ENCODE assay signal across 1 cellular context in genomic region chr16:78130950-78131349, GRCh38.
TF ChIP-seq lines count a peak whose summit lies in the region.

No MANE protein-coding gene starts in this region.

TF ChIP-seq in HepG2, 621 proteins besides CTCF, POLR2A, EP300 and RAD21 (continued from another document and continues in another):
- no peak for TF ChIP-seq CEBPZ (IDR thresholded peaks at IDR 0.05; ENCODE audit: low read length)
- no peak for TF ChIP-seq ZNF251 (CRISPR knock-in tag; IDR thresholded peaks at IDR 0.05)
- TF ChIP-seq ZNF766 (CRISPR knock-in tag; IDR thresholded peaks at IDR 0.05; ENCODE audit: borderline replicate concordance), result no peak
- TF ChIP-seq, protein P1, sequence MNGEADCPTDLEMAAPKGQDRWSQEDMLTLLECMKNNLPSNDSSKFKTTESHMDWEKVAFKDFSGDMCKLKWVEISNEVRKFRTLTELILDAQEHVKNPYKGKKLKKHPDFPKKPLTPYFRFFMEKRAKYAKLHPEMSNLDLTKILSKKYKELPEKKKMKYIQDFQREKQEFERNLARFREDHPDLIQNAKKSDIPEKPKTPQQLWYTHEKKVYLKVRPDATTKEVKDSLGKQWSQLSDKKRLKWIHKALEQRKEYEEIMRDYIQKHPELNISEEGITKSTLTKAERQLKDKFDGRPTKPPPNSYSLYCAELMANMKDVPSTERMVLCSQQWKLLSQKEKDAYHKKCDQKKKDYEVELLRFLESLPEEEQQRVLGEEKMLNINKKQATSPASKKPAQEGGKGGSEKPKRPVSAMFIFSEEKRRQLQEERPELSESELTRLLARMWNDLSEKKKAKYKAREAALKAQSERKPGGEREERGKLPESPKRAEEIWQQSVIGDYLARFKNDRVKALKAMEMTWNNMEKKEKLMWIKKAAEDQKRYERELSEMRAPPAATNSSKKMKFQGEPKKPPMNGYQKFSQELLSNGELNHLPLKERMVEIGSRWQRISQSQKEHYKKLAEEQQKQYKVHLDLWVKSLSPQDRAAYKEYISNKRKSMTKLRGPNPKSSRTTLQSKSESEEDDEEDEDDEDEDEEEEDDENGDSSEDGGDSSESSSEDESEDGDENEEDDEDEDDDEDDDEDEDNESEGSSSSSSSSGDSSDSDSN (CRISPR knock-in tag; IDR thresholded peaks at IDR 0.05), result no peak
- TF ChIP-seq ZNF264 (CRISPR knock-in tag; IDR thresholded peaks at IDR 0.05), result no peak
- TF ChIP-seq NFIB (CRISPR knock-in tag; IDR thresholded peaks at IDR 0.05; ENCODE audit: borderline replicate concordance), result no peak
- no peak for TF ChIP-seq JUN (CRISPR knock-in tag; IDR thresholded peaks at IDR 0.05)
- no peak for TF ChIP-seq ARNTL (CRISPR knock-in tag; IDR thresholded peaks at IDR 0.05)
- no peak for TF ChIP-seq MZF1 (CRISPR knock-in tag; IDR thresholded peaks at IDR 0.05; ENCODE audit: borderline replicate concordance)
- no peak for TF ChIP-seq HNRNPUL1 (IDR thresholded peaks at IDR 0.05; ENCODE audit: low read depth, low read length)
- TF ChIP-seq IKZF5 (CRISPR knock-in tag; IDR thresholded peaks at IDR 0.05), result peak; percentile 68; the same call in 1 of the 2 replicates
- no peak for TF ChIP-seq ZNF124 (CRISPR knock-in tag; IDR thresholded peaks at IDR 0.05)
- TF ChIP-seq ZNF234 (CRISPR knock-in tag; conservative IDR thresholded peaks at IDR 0.05), result no peak
- no peak for TF ChIP-seq GTF2F1 (IDR thresholded peaks at IDR 0.05; ENCODE audit: low read length)
- no peak for TF ChIP-seq POLR2AphosphoS5 (IDR thresholded peaks at IDR 0.05; ENCODE audit: low read depth, low read length)
- TF ChIP-seq ZBTB3 (CRISPR knock-in tag; IDR thresholded peaks at IDR 0.05; ENCODE audit: borderline replicate concordance, low read depth), result no peak
- TF ChIP-seq ZNF841 (CRISPR knock-in tag; IDR thresholded peaks at IDR 0.05; ENCODE audit: borderline replicate concordance), result no peak
- no peak for TF ChIP-seq ZNF20 (CRISPR knock-in tag; IDR thresholded peaks at IDR 0.05)
- TF ChIP-seq, protein P2, sequence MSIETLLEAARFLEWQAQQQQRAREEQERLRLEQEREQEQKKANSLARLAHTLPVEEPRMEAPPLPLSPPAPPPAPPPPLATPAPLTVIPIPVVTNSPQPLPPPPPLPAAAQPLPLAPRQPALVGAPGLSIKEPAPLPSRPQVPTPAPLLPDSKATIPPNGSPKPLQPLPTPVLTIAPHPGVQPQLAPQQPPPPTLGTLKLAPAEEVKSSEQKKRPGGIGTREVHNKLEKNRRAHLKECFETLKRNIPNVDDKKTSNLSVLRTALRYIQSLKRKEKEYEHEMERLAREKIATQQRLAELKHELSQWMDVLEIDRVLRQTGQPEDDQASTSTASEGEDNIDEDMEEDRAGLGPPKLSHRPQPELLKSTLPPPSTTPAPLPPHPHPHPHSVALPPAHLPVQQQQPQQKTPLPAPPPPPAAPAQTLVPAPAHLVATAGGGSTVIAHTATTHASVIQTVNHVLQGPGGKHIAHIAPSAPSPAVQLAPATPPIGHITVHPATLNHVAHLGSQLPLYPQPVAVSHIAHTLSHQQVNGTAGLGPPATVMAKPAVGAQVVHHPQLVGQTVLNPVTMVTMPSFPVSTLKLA (IDR thresholded peaks at IDR 0.05), result no peak
- TF ChIP-seq SOX5 (CRISPR knock-in tag; IDR thresholded peaks at IDR 0.05; ENCODE audit: borderline replicate concordance), result peak; percentile 53; the same call in 1 of the 2 replicates
- no peak for TF ChIP-seq IRX3 (CRISPR knock-in tag; IDR thresholded peaks at IDR 0.05; ENCODE audit: borderline replicate concordance, low read depth)
- TF ChIP-seq SALL1 (CRISPR knock-in tag; IDR thresholded peaks at IDR 0.05), result peak; percentile 19
- no peak for TF ChIP-seq GZF1 (CRISPR knock-in tag; IDR thresholded peaks at IDR 0.05)
- no peak for TF ChIP-seq FOXK2 (IDR thresholded peaks at IDR 0.05)
- TF ChIP-seq ZNF720 (CRISPR knock-in tag; IDR thresholded peaks at IDR 0.05), result no peak
- peak; percentile 54; the same call in 1 of the 2 replicates for TF ChIP-seq HNF4A (CRISPR knock-in tag; IDR thresholded peaks at IDR 0.05)
- no peak for TF ChIP-seq MXD1 (CRISPR knock-in tag; IDR thresholded peaks at IDR 0.05)
- no peak for TF ChIP-seq MTF2 (CRISPR knock-in tag; IDR thresholded peaks at IDR 0.05; ENCODE audit: borderline replicate concordance)
- no peak for TF ChIP-seq MYC (CRISPR knock-in tag; IDR thresholded peaks at IDR 0.05; ENCODE audit: borderline replicate concordance)
- TF ChIP-seq GMEB1 (CRISPR knock-in tag; IDR thresholded peaks at IDR 0.05; ENCODE audit: borderline replicate concordance), result no peak
- no peak for TF ChIP-seq HMG20A (CRISPR knock-in tag; IDR thresholded peaks at IDR 0.05; ENCODE audit: borderline replicate concordance)
- TF ChIP-seq, protein P3, sequence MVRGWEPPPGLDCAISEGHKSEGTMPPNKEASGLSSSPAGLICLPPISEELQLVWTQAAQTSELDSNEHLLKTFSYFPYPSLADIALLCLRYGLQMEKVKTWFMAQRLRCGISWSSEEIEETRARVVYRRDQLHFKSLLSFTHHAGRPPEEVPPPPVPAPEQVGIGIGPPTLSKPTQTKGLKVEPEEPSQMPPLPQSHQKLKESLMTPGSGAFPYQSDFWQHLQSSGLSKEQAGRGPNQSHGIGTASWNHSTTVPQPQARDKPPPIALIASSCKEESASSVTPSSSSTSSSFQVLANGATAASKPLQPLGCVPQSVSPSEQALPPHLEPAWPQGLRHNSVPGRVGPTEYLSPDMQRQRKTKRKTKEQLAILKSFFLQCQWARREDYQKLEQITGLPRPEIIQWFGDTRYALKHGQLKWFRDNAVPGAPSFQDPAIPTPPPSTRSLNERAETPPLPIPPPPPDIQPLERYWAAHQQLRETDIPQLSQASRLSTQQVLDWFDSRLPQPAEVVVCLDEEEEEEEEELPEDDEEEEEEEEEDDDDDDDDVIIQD (CRISPR knock-in tag; IDR thresholded peaks at IDR 0.05; ENCODE audit: low read depth), result no peak
- no peak for TF ChIP-seq ZBTB7B (CRISPR knock-in tag; IDR thresholded peaks at IDR 0.05)
- no peak for TF ChIP-seq TEAD2 (CRISPR knock-in tag; IDR thresholded peaks at IDR 0.05)
- TF ChIP-seq MLXIP (CRISPR knock-in tag; IDR thresholded peaks at IDR 0.05; ENCODE audit: borderline replicate concordance), result no peak
- TF ChIP-seq ZBTB1 (CRISPR knock-in tag; IDR thresholded peaks at IDR 0.05; ENCODE audit: borderline replicate concordance), result no peak
- TF ChIP-seq E2F1 (CRISPR knock-in tag; IDR thresholded peaks at IDR 0.05), result no peak
- TF ChIP-seq POLR2G (IDR thresholded peaks at IDR 0.05; ENCODE audit: low read depth, low read length), result no peak
